ENCODE assay signal across 27 cellular contexts in genomic region chr7:156480671-156481070, GRCh38.
"Had no signal": no experiment of that assay in that cellular context is flagged by ENCODE, and none has a peak within 500 bp of the region (broad histone marks: within the 10 kb centered on the region; RNA-seq: fewer than 3 reads in every experiment).

No MANE protein-coding gene starts in this region.

- H3K27ac ChIP-seq: epithelial cell of prostate, esophagus squamous epithelium, ovary, sigmoid colon, suprapubic skin, tibial artery had no signal

- H3K4me3 ChIP-seq: esophagus squamous epithelium, ovary, sigmoid colon, suprapubic skin, tibial artery had no signal

- ATAC-seq: activated naive CD4-positive, alpha-beta T cell treated with anti-CD3 and anti-CD28 coated beads, Interleukin-2, amount 50 U/mL, for 72 hours; activated T-cell treated with anti-CD3 and anti-CD28 coated beads, Interleukin-2, amount 50 U/mL, for 72 hours; stimulated activated memory B cell treated with anti-CD40 and anti-IgM and Interleukin-4, amounts not matched to agents 10 μg/mL and 1 μg/mL and 100 μg/mL, for 72 hours; stimulated activated naive CD8-positive, alpha-beta T cell treated with anti-CD3 and anti-CD28 coated beads, Interleukin-15, amount 100 ng/mL, for 72 hours had no signal

- H3K36me3 ChIP-seq: esophagus squamous epithelium, neutrophil, ovary, sigmoid colon, suprapubic skin, tibial artery had no signal

- H3K9me3 ChIP-seq: esophagus squamous epithelium, neutrophil, ovary, sigmoid colon, suprapubic skin, tibial artery had no signal

- DNase-seq: activated CD4-positive, alpha-beta T cell treated with anti-CD3 and anti-CD28 coated beads for 4 hours; activated CD4-positive, alpha-beta T cell treated with anti-CD3 and anti-CD28 coated beads, Interleukin-2, amount 50 U/mL, for 4 hours; activated naive CD4-positive, alpha-beta T cell; activated T-cell treated with anti-CD3 and anti-CD28 coated beads for 4 hours; activated T-cell treated with anti-CD3 and anti-CD28 coated beads, Interleukin-2, amount 50 U/mL, for 72 hours; dermis blood vessel endothelial cell; effector CD4-positive, alpha-beta T cell; esophagus squamous epithelium; foreskin melanocyte; glutamatergic neuron; mammary epithelial cell; naive B cell; nephron progenitor cell; ovary; retina; sigmoid colon; small intestine; stimulated activated CD4-positive, alpha-beta T cell treated with anti-CD3 and anti-CD28 coated beads, Interleukin-1b, Interleukin-23, amount 100 ng/mL, for 48 hours; stimulated activated CD4-positive, alpha-beta T cell treated with anti-CD3 and anti-CD28 coated beads, Interleukin-4, amount 100 ng/mL, for 4 hours; stimulated activated CD8-positive, alpha-beta memory T cell treated with anti-CD3 and anti-CD28 coated beads, Interleukin-4, amount 100 ng/mL, for 48 hours; stimulated activated naive CD8-positive, alpha-beta T cell treated with anti-CD3 and anti-CD28 coated beads, Interleukin-15, amount 100 ng/mL, for 72 hours; tibial artery had no signal

- H3K27me3 ChIP-seq: neutrophil, ovary, sigmoid colon, tibial artery had no signal
